ENCODE assay signal across 12 cellular contexts in genomic region chr11:35800970-35801953, GRCh38.
DNase-seq lines count a peak whose midpoint lies in the region; ATAC-seq lines count a peak whose summit lies in the region.
"Had no signal": no experiment of that assay in that cellular context is flagged by ENCODE, and none has a peak within 500 bp of the region (broad histone marks: within the 10 kb centered on the region; RNA-seq: fewer than 3 reads in every experiment).

No MANE protein-coding gene starts in this region.

- no peaks in the 10 kb centered on the region for H3K9me3 Mint-ChIP-seq in activated CD4-positive, alpha-beta T cell treated with anti-CD3 and anti-CD28 coated beads for 36 hours (ENCODE audit: low read depth)
- no peaks in the 10 kb centered on the region for H3K9me3 Mint-ChIP-seq in activated CD4-positive, alpha-beta T cell treated with anti-CD3 and anti-CD28 coated beads, Interleukin-2, amount 10 ng/mL, durations not matched to agents 7 days and 5 days

- peaks cover 13% of the 10 kb centered on the region for H3K36me3 Mint-ChIP-seq in activated CD4-positive, alpha-beta T cell treated with anti-CD3 and anti-CD28 coated beads for 36 hours (ENCODE audit: low read depth)
- H3K36me3 Mint-ChIP-seq in activated CD4-positive, alpha-beta T cell treated with anti-CD3 and anti-CD28 coated beads, Interleukin-2, amount 10 ng/mL, durations not matched to agents 7 days and 5 days (ENCODE audit: low read depth) = peaks cover 5% of the 10 kb centered on the region

- H3K27ac Mint-ChIP-seq in activated CD4-positive, alpha-beta T cell treated with anti-CD3 and anti-CD28 coated beads for 36 hours = peak overlapping the region; percentile 12
- no peak overlapping the region for H3K27ac Mint-ChIP-seq in activated CD4-positive, alpha-beta T cell treated with anti-CD3 and anti-CD28 coated beads, Interleukin-2, amount 10 ng/mL, durations not matched to agents 7 days and 5 days

- H3K4me1 Mint-ChIP-seq in activated CD4-positive, alpha-beta T cell treated with anti-CD3 and anti-CD28 coated beads for 36 hours = peaks cover 17% of the 10 kb centered on the region
- H3K4me1 Mint-ChIP-seq in activated CD4-positive, alpha-beta T cell treated with anti-CD3 and anti-CD28 coated beads, Interleukin-2, amount 10 ng/mL, durations not matched to agents 7 days and 5 days = peaks cover 12% of the 10 kb centered on the region

- H3K27me3 Mint-ChIP-seq in activated CD4-positive, alpha-beta T cell treated with anti-CD3 and anti-CD28 coated beads for 36 hours = no peaks in the 10 kb centered on the region
- no peaks in the 10 kb centered on the region for H3K27me3 Mint-ChIP-seq in activated CD4-positive, alpha-beta T cell treated with anti-CD3 and anti-CD28 coated beads, Interleukin-2, amount 10 ng/mL, durations not matched to agents 7 days and 5 days

- POLR2A ChIA-PET in activated CD4-positive, alpha-beta T cell treated with anti-CD3 and anti-CD28 coated beads for 36 hours (lab: Charles Lee) = no interaction called here
- POLR2A ChIA-PET in activated CD4-positive, alpha-beta T cell treated with anti-CD3 and anti-CD28 coated beads, Interleukin-2, amount 10 ng/mL, durations not matched to agents 7 days and 5 days (lab: Charles Lee) = no interaction called here

- no peak for DNase-seq in activated CD4-positive, alpha-beta T cell treated with anti-CD3 and anti-CD28 coated beads for 36 hours
- no peak for DNase-seq in activated CD4-positive, alpha-beta T cell treated with anti-CD3 and anti-CD28 coated beads, Interleukin-2, amount 10 ng/mL, durations not matched to agents 7 days and 5 days
- DNase-seq in OCI-M1 (lab: John Stamatoyannopoulos, UW) = peak; percentile 37
- DNase-seq in pulmonary artery endothelial cell (ENCODE audit: low read depth, low spot score) = peak; percentile 36
- no peak for DNase-seq in midbrain (lab: John Stamatoyannopoulos, UW)
- DNase-seq in H4 (ENCODE audit: low spot score) = no peak
- DNase-seq in posterior vena cava (ENCODE audit: low spot score) = no peak
- DNase-seq: 8988T; NCI-H1694 treated with DMSO at 0.1 percent for 48 hours; stimulated activated CD4-positive, alpha-beta T cell treated with anti-CD3 and anti-CD28 coated beads, Interleukin-4, amount 100 ng/mL, for 4 hours had no signal

- no peak overlapping the region for H3K4me3 Mint-ChIP-seq in activated CD4-positive, alpha-beta T cell treated with anti-CD3 and anti-CD28 coated beads for 36 hours
- no peak overlapping the region for H3K4me3 Mint-ChIP-seq in activated CD4-positive, alpha-beta T cell treated with anti-CD3 and anti-CD28 coated beads, Interleukin-2, amount 10 ng/mL, durations not matched to agents 7 days and 5 days
- H3K4me3 Mint-ChIP-seq: neural crest cell had no signal

- no peak for ATAC-seq in activated CD4-positive, alpha-beta T cell treated with anti-CD3 and anti-CD28 coated beads for 36 hours
- peak; percentile 83 for ATAC-seq in HG03064 (IDR thresholded peaks at IDR 0.05; ENCODE audit: low read depth, unreplicated experiment)

- intact Hi-C loops in activated CD4-positive, alpha-beta T cell treated with anti-CD3 and anti-CD28 coated beads for 36 hours (cut with DNase I, micrococcal nuclease) = no loop called here
- intact Hi-C loops in posterior vena cava (cut with DNase I) = no loop called here

- CTCF ChIA-PET in activated CD4-positive, alpha-beta T cell treated with anti-CD3 and anti-CD28 coated beads for 36 hours (lab: Charles Lee) = interaction anchor here (0.6 to 3.4 kb wide), 5 partner anchors 10 to 327 kb away, joined by 3 to 20 read pairs (median 3); no protein-coding TSS in a partner anchor
- CTCF ChIA-PET in activated CD4-positive, alpha-beta T cell treated with anti-CD3 and anti-CD28 coated beads, Interleukin-2, amount 10 ng/mL, durations not matched to agents 7 days and 5 days (lab: Charles Lee) = interaction anchor here (2.0 kb wide), 1 partner anchor 21 kb away, joined by 6 read pairs; no protein-coding TSS in a partner anchor

Comparison
In these comparisons a context has a peak if more than half of its experiments do, and no peak if none do; other contexts are left out.
1. DNase-seq: peak in OCI-M1 (single experiment) and pulmonary artery endothelial cell (single experiment); none in activated CD4-positive, alpha-beta T cell treated with anti-CD3 and anti-CD28 coated beads for 36 hours (single experiment), activated CD4-positive, alpha-beta T cell treated with anti-CD3 and anti-CD28 coated beads, Interleukin-2, amount 10 ng/mL, durations not matched to agents 7 days and 5 days (single experiment), midbrain (single experiment), H4 (single experiment) and posterior vena cava (single experiment).